20 cellular contexts compared by ENCODE assay signal in genomic region chrX:154531626-154532025, GRCh38. TPM values are rescaled to one million over a fixed set of nuclear protein-coding genes. Genes with fewer than 3 reads are reported as not detected.
DNase-seq lines count a peak whose midpoint lies in the region; ATAC-seq, FAIRE-seq and TF ChIP-seq lines count a peak whose summit lies in the region.
"Had no signal": no experiment of that assay in that cellular context is flagged by ENCODE, and none has a peak within 500 bp of the region (broad histone marks: within the 10 kb centered on the region; RNA-seq: fewer than 3 reads in every experiment).

No MANE protein-coding gene starts in this region.

- H3K27me3 ChIP-seq in trophoblast cell (ENCODE audit: insufficient read depth, low read length) (no peaks in the 10 kb centered on the region), gastrocnemius medialis (no peaks in the 10 kb centered on the region)

- H3K27me3 Mint-ChIP-seq in activated CD4-positive, alpha-beta T cell treated with anti-CD3 and anti-CD28 coated beads, Interleukin-2, amount 10 ng/mL, durations not matched to agents 7 days and 5 days = no peaks in the 10 kb centered on the region
- H3K27me3 Mint-ChIP-seq: IgD-negative memory B cell had no signal

- no peak overlapping the region for H3K23ac ChIP-seq in trophoblast cell (ENCODE audit: low read length)

- peak overlapping the region; percentile 36 for H3K4me2 ChIP-seq in trophoblast cell (ENCODE audit: low read length)

- no peak overlapping the region for H3K27ac Mint-ChIP-seq in activated CD4-positive, alpha-beta T cell treated with anti-CD3 and anti-CD28 coated beads, Interleukin-2, amount 10 ng/mL, durations not matched to agents 7 days and 5 days
- H3K27ac Mint-ChIP-seq: IgD-negative memory B cell had no signal

- H3K36me3 Mint-ChIP-seq in activated CD4-positive, alpha-beta T cell treated with anti-CD3 and anti-CD28 coated beads, Interleukin-2, amount 10 ng/mL, durations not matched to agents 7 days and 5 days (ENCODE audit: low read depth) = peaks cover 10% of the 10 kb centered on the region
- H3K36me3 Mint-ChIP-seq: IgD-negative memory B cell had no signal

- peak overlapping the region; percentile 41 for H3K4ac ChIP-seq in trophoblast cell (ENCODE audit: low read depth, low read length)

- ATAC-seq in gastrocnemius medialis (no peak), GM21825 (IDR thresholded peaks at IDR 0.05; ENCODE audit: unreplicated experiment) (no peak)

- no peak overlapping the region for H3K4me3 ChIP-seq in fibroblast of the aortic adventitia (ENCODE audit: low read depth, low read length)
- no peak overlapping the region for H3K4me3 ChIP-seq in trophoblast cell (ENCODE audit: low read depth, low read length)
- H3K4me3 ChIP-seq in gastrocnemius medialis = no peak overlapping the region
- H3K4me3 ChIP-seq: HAP-1, stomach had no signal

- no peak overlapping the region for H4K8ac ChIP-seq in trophoblast cell (ENCODE audit: low read depth, low read length)

- no peaks in the 10 kb centered on the region for H3K79me2 ChIP-seq in trophoblast cell (ENCODE audit: control insufficient read depth, insufficient read depth, low read length, poor library complexity)

- H3K9me3 ChIP-seq in trophoblast cell (ENCODE audit: insufficient read depth, low read depth, low read length) = no peaks in the 10 kb centered on the region
- no peaks in the 10 kb centered on the region for H3K9me3 ChIP-seq in gastrocnemius medialis
- H3K9me3 ChIP-seq: HAP-1, stomach had no signal

- CTCF ChIA-PET in activated CD4-positive, alpha-beta T cell treated with anti-CD3 and anti-CD28 coated beads, Interleukin-2, amount 10 ng/mL, durations not matched to agents 7 days and 5 days (lab: Charles Lee) = interaction anchor here (1.5 kb wide), 1 partner anchor 12 kb away, joined by 5 read pairs; no protein-coding TSS in a partner anchor

- H3K4me3 Mint-ChIP-seq in activated CD4-positive, alpha-beta T cell treated with anti-CD3 and anti-CD28 coated beads, Interleukin-2, amount 10 ng/mL, durations not matched to agents 7 days and 5 days = no peak overlapping the region
- H3K4me3 Mint-ChIP-seq: IgD-negative memory B cell, neural crest cell had no signal

- intact Hi-C loops in gastrocnemius medialis (cut with DNase I; ENCODE audit: low total_unique reads) = loop anchor here (5.0 kb wide), 1 partner anchor 39 kb away; the partner anchor contains the start of gene SLC10A3

- DNase-seq in EL (peak; percentile 88), RCC 7860 (ENCODE audit: low spot score) (peak; percentile 48), fibroblast of the aortic adventitia (ENCODE audit: low read depth) (peak; percentile 67), trophoblast cell (peak; percentile 75 to 78), gastrocnemius medialis (no peak)
- no peak for DNase-seq in activated CD8-positive, alpha-beta memory T cell treated with anti-CD3 and anti-CD28 coated beads for 24 hours
- no peak for DNase-seq in activated CD4-positive, alpha-beta T cell treated with anti-CD3 and anti-CD28 coated beads, Interleukin-2, amount 10 ng/mL, durations not matched to agents 7 days and 5 days
- DNase-seq: activated CD4-positive, alpha-beta T cell treated with anti-CD3 and anti-CD28 coated beads for 48 hours; activated naive CD4-positive, alpha-beta T cell treated with Interleukin-2 at 50 U/mL for 16 hours; GF-D8; NCI-H1092; NCI-H2081 treated with DMSO at 0.1 percent for 48 hours; NCI-H69; retina; stomach had no signal

- H2BK12ac ChIP-seq in trophoblast cell (ENCODE audit: low read length) = no peak overlapping the region

- peak overlapping the region; percentile 72 for H2BK5ac ChIP-seq in trophoblast cell (ENCODE audit: low read depth, low read length, poor library complexity)

- TF ChIP-seq CTCF in fibroblast of the aortic adventitia (IDR thresholded peaks at IDR 0.05; ENCODE audit: insufficient read depth, low read length) (no peak), gastrocnemius medialis (IDR thresholded peaks at IDR 0.05 in 4 of 5, conservative IDR thresholded peaks at IDR 0.05 in 1 of 5) (no peak)

- H3K79me1 ChIP-seq in trophoblast cell (ENCODE audit: low read length) = peaks cover 21% of the 10 kb centered on the region

- H3K14ac ChIP-seq in trophoblast cell (ENCODE audit: low read length) = no peak overlapping the region

- no peak overlapping the region for H3K18ac ChIP-seq in trophoblast cell (ENCODE audit: low read length)

- peaks cover 18 to 22% of the 10 kb centered on the region in 2 experiments for H3K4me1 ChIP-seq in trophoblast cell (ENCODE audit: control insufficient read depth in 1 of 2, insufficient read depth in 2 of 2, low read length in 2 of 2)
- peaks cover 0 to 17% of the 10 kb centered on the region in 2 donors for H3K4me1 ChIP-seq in gastrocnemius medialis

- H2AK5ac ChIP-seq in trophoblast cell (ENCODE audit: low read length) = no peak overlapping the region

- H4K91ac ChIP-seq in trophoblast cell (ENCODE audit: low read depth, low read length) = peak overlapping the region; percentile 35

- no peak overlapping the region for H3K9ac ChIP-seq in trophoblast cell (ENCODE audit: low read length)

- H3K9me3 Mint-ChIP-seq in activated CD4-positive, alpha-beta T cell treated with anti-CD3 and anti-CD28 coated beads, Interleukin-2, amount 10 ng/mL, durations not matched to agents 7 days and 5 days = no peaks in the 10 kb centered on the region
- H3K9me3 Mint-ChIP-seq: IgD-negative memory B cell, neural crest cell had no signal

- FAIRE-seq in RCC 7860 (lab: Jason Lieb, UNC) = no peak
- FAIRE-seq: GM12892 had no signal

- H4K12ac ChIP-seq in trophoblast cell (ENCODE audit: low read depth, low read length) = no peak overlapping the region

- no CpG with 5 or more reads among the region's 16 CpGs for WGBS in trophoblast cell (ENCODE audit: extremely low coverage, insufficient coverage, insufficient read length)

- H2AFZ ChIP-seq in trophoblast cell (ENCODE audit: insufficient read depth, low read length, poor library complexity) = no peak overlapping the region

- peak overlapping the region; percentile 89 for H3K27ac ChIP-seq in trophoblast cell (ENCODE audit: low read depth, low read length)
- H3K27ac ChIP-seq in gastrocnemius medialis = no peak overlapping the region

- H3K4me1 Mint-ChIP-seq in activated CD4-positive, alpha-beta T cell treated with anti-CD3 and anti-CD28 coated beads, Interleukin-2, amount 10 ng/mL, durations not matched to agents 7 days and 5 days = peaks cover 15% of the 10 kb centered on the region

- in situ Hi-C loops in gastrocnemius medialis (cut with MboI; ENCODE audit: low sequenced_read_pairs in 4 of 4) = loop anchor here in 2 of 4 donors (25.0 kb wide), 2 partner anchors 119 to 569 kb away; partner anchors contain the start of genes DNASE1L1 (in 2 of the 2), TAFAZZIN (in 2 of the 2), HCFC1 (in 1 of the 2) and TMEM187 (in 1 of the 2)

- TF ChIP-seq POLR2A in gastrocnemius medialis (IDR thresholded peaks at IDR 0.05) = no peak

- peaks cover 42 to 46% of the 10 kb centered on the region in 2 experiments for H3K36me3 ChIP-seq in trophoblast cell (ENCODE audit: control insufficient read depth in 1 of 2, insufficient read depth in 2 of 2, low read length in 2 of 2)
- H3K36me3 ChIP-seq in gastrocnemius medialis = peaks cover 0 to 18% of the 10 kb centered on the region in 2 donors

- H2BK120ac ChIP-seq in trophoblast cell (ENCODE audit: insufficient read depth, low read length, poor library complexity) = peak overlapping the region; percentile 88

- POLR2A ChIA-PET in activated CD4-positive, alpha-beta T cell treated with anti-CD3 and anti-CD28 coated beads, Interleukin-2, amount 10 ng/mL, durations not matched to agents 7 days and 5 days (lab: Charles Lee) = no interaction called here

RNA-seq across cellular contexts. Expression of gene G6PD, which starts 15.0 kb away (rescaled TPM):
- 45.5 and 126 TPM in 2 replicates for total RNA-seq in fibroblast of the aortic adventitia (ENCODE audit: low replicate concordance)
- polyA plus RNA-seq in trophoblast cell (2013) = 70.4 and 71.8 TPM in 2 replicates
- 10 to 100 TPM in 1 of 4 donors, 1 to 10 TPM in 3; 1.5 to 23.9 (median 7.6) TPM for total RNA-seq in gastrocnemius medialis
- total RNA-seq in activated CD4-positive, alpha-beta T cell treated with anti-CD3 and anti-CD28 coated beads, Interleukin-2, amount 10 ng/mL, durations not matched to agents 7 days and 5 days = 10 to 100 TPM; 64.7 to 69.4 TPM

RNA-seq across cellular contexts. Expression of gene FAM3A, which starts 15.6 kb away (rescaled TPM):
- total RNA-seq in fibroblast of the aortic adventitia (ENCODE audit: low replicate concordance) (16.9 and 20.0 TPM in 2 replicates), gastrocnemius medialis (10 to 100 TPM; 28.3 to 44.5 (median 37.8) TPM)
- polyA plus RNA-seq in trophoblast cell (2013) = 28.5 and 29.0 TPM in 2 replicates
- total RNA-seq in activated CD4-positive, alpha-beta T cell treated with anti-CD3 and anti-CD28 coated beads, Interleukin-2, amount 10 ng/mL, durations not matched to agents 7 days and 5 days = 10 to 100 TPM; 34.4 to 38.6 TPM

RNA-seq across cellular contexts. Expression of gene IKBKG, which starts 15.8 kb away (rescaled TPM):
- 17.1 and 37.2 TPM in 2 replicates for total RNA-seq in fibroblast of the aortic adventitia (ENCODE audit: low replicate concordance)
- 14.6 and 15.7 TPM in 2 replicates for polyA plus RNA-seq in trophoblast cell (2013)
- 10 to 100 TPM in 3 of 4 donors, 1 to 10 TPM in 1; 8.8 to 17.5 (median 11.6) TPM for total RNA-seq in gastrocnemius medialis
- total RNA-seq in activated CD4-positive, alpha-beta T cell treated with anti-CD3 and anti-CD28 coated beads, Interleukin-2, amount 10 ng/mL, durations not matched to agents 7 days and 5 days = 10 to 100 TPM; 41.5 to 46.0 TPM

RNA-seq across cellular contexts. Expression of gene SLC10A3, which starts 41.2 kb away (rescaled TPM):
- total RNA-seq in fibroblast of the aortic adventitia (ENCODE audit: low replicate concordance) = 23.9 and 28.6 TPM in 2 replicates
- polyA plus RNA-seq in trophoblast cell (2013) = 32.8 and 34.6 TPM in 2 replicates
- 10 to 100 TPM; 11.8 to 33.3 (median 21.0) TPM for total RNA-seq in gastrocnemius medialis
- 10 to 100 TPM; 21.7 to 26.0 TPM for total RNA-seq in activated CD4-positive, alpha-beta T cell treated with anti-CD3 and anti-CD28 coated beads, Interleukin-2, amount 10 ng/mL, durations not matched to agents 7 days and 5 days

RNA-seq across cellular contexts. Expression of gene UBL4A, which starts 45.2 kb away (rescaled TPM):
- total RNA-seq in fibroblast of the aortic adventitia (ENCODE audit: low replicate concordance) (10.9 and 35.0 TPM in 2 replicates), gastrocnemius medialis (100 to 1,000 TPM in 1 of 4 donors, 10 to 100 TPM in 3; 54.6 to 116 (median 79.8) TPM)
- polyA plus RNA-seq in trophoblast cell (2013) = 19.4 and 19.6 TPM in 2 replicates
- 10 to 100 TPM; 46.4 to 47.3 TPM for total RNA-seq in activated CD4-positive, alpha-beta T cell treated with anti-CD3 and anti-CD28 coated beads, Interleukin-2, amount 10 ng/mL, durations not matched to agents 7 days and 5 days

Comparison
In these comparisons a context has a peak if more than half of its experiments do, and no peak if none do; other contexts are left out.
1. DNase-seq: peak in EL (single experiment), RCC 7860 (single experiment), fibroblast of the aortic adventitia (single experiment) and trophoblast cell (2 of 2); none in gastrocnemius medialis (0 of 2), activated CD8-positive, alpha-beta memory T cell treated with anti-CD3 and anti-CD28 coated beads for 24 hours (single experiment) and activated CD4-positive, alpha-beta T cell treated with anti-CD3 and anti-CD28 coated beads, Interleukin-2, amount 10 ng/mL, durations not matched to agents 7 days and 5 days (single experiment).